Comparison of ENCODE assay signal across 8 cellular contexts in the genomic region with DNA sequence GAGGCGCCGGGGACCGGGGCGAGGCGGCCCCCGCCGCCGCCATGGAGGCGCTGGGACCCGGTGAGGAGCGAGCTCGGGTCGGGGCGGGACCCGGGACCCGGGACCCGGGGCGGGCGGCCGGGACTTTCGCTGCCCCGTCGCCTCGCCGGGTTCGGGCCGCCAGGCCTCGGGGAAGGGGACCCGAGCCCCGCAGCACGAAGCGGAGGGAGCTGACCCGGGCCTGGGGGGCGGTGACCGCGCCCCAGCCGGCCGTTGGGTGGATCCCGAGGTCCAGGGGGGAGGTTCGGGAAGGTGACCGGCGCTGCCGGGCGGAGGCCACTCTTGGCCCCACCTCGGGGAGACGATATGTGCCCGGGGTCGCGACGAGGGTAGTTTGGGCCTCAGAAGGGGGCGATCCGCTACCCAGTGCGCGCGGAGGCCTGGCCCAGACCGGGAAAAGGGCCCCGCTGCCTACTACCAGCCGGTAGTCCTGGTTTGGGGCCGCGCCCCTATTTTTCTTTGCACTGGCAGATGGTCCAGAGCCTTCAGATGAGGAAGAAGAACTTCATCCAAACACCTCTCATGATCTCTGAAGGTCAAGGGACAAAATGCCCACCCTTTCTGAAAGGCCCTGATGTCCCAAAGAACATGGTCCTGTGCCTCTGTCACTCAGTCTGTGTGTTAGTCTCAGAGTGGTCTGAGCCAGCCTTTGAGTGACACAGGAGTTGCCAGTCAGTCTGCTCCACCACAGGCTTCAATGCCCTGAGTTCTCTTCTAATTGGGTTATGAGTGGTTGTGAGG. TPM values are rescaled to one million over a fixed set of nuclear protein-coding genes. Genes with fewer than 3 reads are reported as not detected.
DNase-seq lines count a peak whose midpoint lies in the region; ATAC-seq and TF ChIP-seq lines count a peak whose summit lies in the region.

No MANE protein-coding gene starts in this region.

- TF ChIP-seq CTCF in endodermal cell (conservative IDR thresholded peaks at IDR 0.05) = no peak

- H3K27me3 ChIP-seq in HUES6 (ENCODE audit: control insufficient read depth, insufficient read depth, low read length) (no peaks in the 10 kb centered on the region), endodermal cell (ENCODE audit: control insufficient read depth, insufficient read depth, low read length, poor library complexity, severe bottlenecking) (no peaks in the 10 kb centered on the region)

- H3K9me3 ChIP-seq in HUES6 (ENCODE audit: control insufficient read depth, insufficient read depth, low read depth, low read length) (no peaks in the 10 kb centered on the region), endodermal cell (ENCODE audit: control insufficient read depth, low read length) (no peaks in the 10 kb centered on the region)

- peak overlapping the region; percentile 83 for H3K4me3 Mint-ChIP-seq in activated CD4-positive, alpha-beta T cell treated with anti-CD3 and anti-CD28 coated beads, Interleukin-2, amount 10 ng/mL, durations not matched to agents 7 days and 5 days
- peak overlapping the region; percentile 83 for H3K4me3 Mint-ChIP-seq in endodermal cell
- H3K4me3 Mint-ChIP-seq in stimulated activated naive CD8-positive, alpha-beta T cell treated with anti-CD3 and anti-CD28 coated beads, Interleukin-15, amount 100 ng/mL, for 72 hours = peak overlapping the region; percentile 88 to 89

- peak; percentile 20 for DNase-seq in activated CD4-positive, alpha-beta T cell treated with anti-CD3 and anti-CD28 coated beads, Interleukin-2, amount 10 ng/mL, durations not matched to agents 7 days and 5 days
- DNase-seq in endodermal cell (peak; percentile 68), lung microvascular endothelial cell (ENCODE audit: low read depth in 2 of 2) (peak; percentile 50 to 62)
- peak; percentile 21 to 27 for DNase-seq in stimulated activated naive CD8-positive, alpha-beta T cell treated with anti-CD3 and anti-CD28 coated beads, Interleukin-15, amount 100 ng/mL, for 72 hours

- POLR2A ChIA-PET in activated CD4-positive, alpha-beta T cell treated with anti-CD3 and anti-CD28 coated beads, Interleukin-2, amount 10 ng/mL, durations not matched to agents 7 days and 5 days (lab: Charles Lee) = no interaction called here

- peaks cover 47% of the 10 kb centered on the region for H3K4me1 Mint-ChIP-seq in activated CD4-positive, alpha-beta T cell treated with anti-CD3 and anti-CD28 coated beads, Interleukin-2, amount 10 ng/mL, durations not matched to agents 7 days and 5 days
- peaks cover 16% of the 10 kb centered on the region for H3K4me1 Mint-ChIP-seq in endodermal cell
- peaks cover 26% of the 10 kb centered on the region for H3K4me1 Mint-ChIP-seq in stimulated activated naive CD8-positive, alpha-beta T cell treated with anti-CD3 and anti-CD28 coated beads, Interleukin-15, amount 100 ng/mL, for 72 hours

- ATAC-seq in stimulated activated naive CD8-positive, alpha-beta T cell treated with anti-CD3 and anti-CD28 coated beads, Interleukin-15, amount 100 ng/mL, for 72 hours = peak; percentile 72
- ATAC-seq in HG02938 (IDR thresholded peaks at IDR 0.05; ENCODE audit: unreplicated experiment) (no peak), GM21786 (IDR thresholded peaks at IDR 0.05; ENCODE audit: unreplicated experiment) (no peak)

- H3K36me3 ChIP-seq in HUES6 (ENCODE audit: control insufficient read depth, insufficient read depth, low read length) = no peaks in the 10 kb centered on the region
- H3K36me3 ChIP-seq in endodermal cell (ENCODE audit: control insufficient read depth, insufficient read depth, low read length) = no peaks in the 10 kb centered on the region

- H3K4me1 ChIP-seq in HUES6 (ENCODE audit: control insufficient read depth, insufficient read depth, low read length) (peaks cover 7% of the 10 kb centered on the region), endodermal cell (ENCODE audit: control insufficient read depth, insufficient read depth, low read length) (no peaks in the 10 kb centered on the region)

- CTCF ChIA-PET in activated CD4-positive, alpha-beta T cell treated with anti-CD3 and anti-CD28 coated beads, Interleukin-2, amount 10 ng/mL, durations not matched to agents 7 days and 5 days (lab: Charles Lee) = no interaction called here

- H3K27ac ChIP-seq in HUES6 (ENCODE audit: low read depth, low read length) (no peak overlapping the region), endodermal cell (ENCODE audit: low read depth, low read length) (no peak overlapping the region)

- H3K4me3 ChIP-seq in GM08714 (ENCODE audit: low read length) (peak overlapping the region; percentile 79), HUES6 (ENCODE audit: low read depth, low read length) (peak overlapping the region; percentile 82), endodermal cell (ENCODE audit: low read length) (peak overlapping the region; percentile 87)

- H3K9me3 Mint-ChIP-seq in activated CD4-positive, alpha-beta T cell treated with anti-CD3 and anti-CD28 coated beads, Interleukin-2, amount 10 ng/mL, durations not matched to agents 7 days and 5 days = no peaks in the 10 kb centered on the region
- no peaks in the 10 kb centered on the region for H3K9me3 Mint-ChIP-seq in endodermal cell
- no peaks in the 10 kb centered on the region for H3K9me3 Mint-ChIP-seq in stimulated activated naive CD8-positive, alpha-beta T cell treated with anti-CD3 and anti-CD28 coated beads, Interleukin-15, amount 100 ng/mL, for 72 hours

- no peaks in the 10 kb centered on the region for H3K36me3 Mint-ChIP-seq in activated CD4-positive, alpha-beta T cell treated with anti-CD3 and anti-CD28 coated beads, Interleukin-2, amount 10 ng/mL, durations not matched to agents 7 days and 5 days (ENCODE audit: low read depth)
- peaks cover 1% of the 10 kb centered on the region for H3K36me3 Mint-ChIP-seq in endodermal cell (ENCODE audit: low read depth)

- 0% methylated on average over 14 to 60 of the region's 60 CpGs for WGBS in endodermal cell (ENCODE audit: insufficient coverage in 1 of 2, insufficient read length in 1 of 2), 2 experiments

- no peaks in the 10 kb centered on the region for H3K27me3 Mint-ChIP-seq in activated CD4-positive, alpha-beta T cell treated with anti-CD3 and anti-CD28 coated beads, Interleukin-2, amount 10 ng/mL, durations not matched to agents 7 days and 5 days
- no peaks in the 10 kb centered on the region for H3K27me3 Mint-ChIP-seq in endodermal cell (ENCODE audit: insufficient read depth)
- peaks cover 5% of the 10 kb centered on the region for H3K27me3 Mint-ChIP-seq in stimulated activated naive CD8-positive, alpha-beta T cell treated with anti-CD3 and anti-CD28 coated beads, Interleukin-15, amount 100 ng/mL, for 72 hours

- H3K27ac Mint-ChIP-seq in activated CD4-positive, alpha-beta T cell treated with anti-CD3 and anti-CD28 coated beads, Interleukin-2, amount 10 ng/mL, durations not matched to agents 7 days and 5 days = peak overlapping the region; percentile 91
- peak overlapping the region; percentile 81 for H3K27ac Mint-ChIP-seq in endodermal cell
- H3K27ac Mint-ChIP-seq in stimulated activated naive CD8-positive, alpha-beta T cell treated with anti-CD3 and anti-CD28 coated beads, Interleukin-15, amount 100 ng/mL, for 72 hours = peak overlapping the region; percentile 94 to 96

- H3K9ac ChIP-seq in HUES6 (ENCODE audit: low read length) = peak overlapping the region; percentile 70
- peak overlapping the region; percentile 61 for H3K9ac ChIP-seq in endodermal cell (ENCODE audit: extremely low read depth, low read length, poor library complexity, severe bottlenecking)

RNA-seq across cellular contexts. Expression of gene AGO4, which starts 0.8 kb away (rescaled TPM):
- total RNA-seq in activated CD4-positive, alpha-beta T cell treated with anti-CD3 and anti-CD28 coated beads, Interleukin-2, amount 10 ng/mL, durations not matched to agents 7 days and 5 days = 10 to 100 TPM; 14.7 to 17.5 TPM
- total RNA-seq in endodermal cell (10 to 100 TPM; 17.6 to 20.5 TPM), lung microvascular endothelial cell (22.4 and 37.9 TPM in 2 replicates)
- polyA plus RNA-seq in endodermal cell (2013, experiment 1 of 2) = 20.1 TPM
- polyA plus RNA-seq in endodermal cell (2013, experiment 2 of 2) = 18.1 TPM

RNA-seq across cellular contexts. Expression of gene CLSPN, which starts 38.8 kb away (rescaled TPM):
- total RNA-seq in activated CD4-positive, alpha-beta T cell treated with anti-CD3 and anti-CD28 coated beads, Interleukin-2, amount 10 ng/mL, durations not matched to agents 7 days and 5 days = 10 to 100 TPM; 68.2 to 80.1 TPM
- total RNA-seq in endodermal cell (10 to 100 TPM; 39.0 to 52.6 TPM), lung microvascular endothelial cell (3.0 and 7.6 TPM in 2 replicates)
- 24.9 TPM for polyA plus RNA-seq in endodermal cell (2013, experiment 1 of 2)
- polyA plus RNA-seq in endodermal cell (2013, experiment 2 of 2) = 26.6 TPM
